Comparison of ENCODE assay signal across 3 cellular contexts in genomic region chr10:6751363-6751762, GRCh38.
A peak's percentile ranks its signal among the peaks of the same experiment; 100 is the strongest.
TF ChIP-seq lines count a peak whose summit lies in the region.

No MANE protein-coding gene starts in this region.

TF ChIP-seq in A549, 52 proteins besides CTCF, POLR2A, EP300 and RAD21:
- TF ChIP-seq GATA3 (IDR thresholded peaks at IDR 0.05; ENCODE audit: borderline replicate concordance) (peak; percentile 27; the same call in 1 of the 2 replicates), CEBPB (IDR thresholded peaks at IDR 0.05) (no peak), FOSL2 (IDR thresholded peaks at IDR 0.05) (no peak), FOSL2 (CRISPR knock-in tag; IDR thresholded peaks at IDR 0.05) (peak; percentile 65), SMC3 (IDR thresholded peaks at IDR 0.05) (no peak), CHD4 (IDR thresholded peaks at IDR 0.05; ENCODE audit: borderline replicate concordance) (no peak)

TF ChIP-seq in HCT116, 20 proteins besides CTCF, POLR2A, EP300 and RAD21:
- TF ChIP-seq CBX3 (IDR thresholded peaks at IDR 0.05; ENCODE audit: low read depth): no peak
- no peak for TF ChIP-seq REST (IDR thresholded peaks at IDR 0.05; ENCODE audit: low read depth)
- no peak for TF ChIP-seq ZBTB33 (IDR thresholded peaks at IDR 0.05; ENCODE audit: extremely low read depth, insufficient replicate concordance, low read length)
- TF ChIP-seq SRF (IDR thresholded peaks at IDR 0.05; ENCODE audit: low read depth): no peak
- TF ChIP-seq JUND (IDR thresholded peaks at IDR 0.05): no peak
- TF ChIP-seq SIN3A (IDR thresholded peaks at IDR 0.05; ENCODE audit: low read depth): no peak
- no peak for TF ChIP-seq EGR1 (IDR thresholded peaks at IDR 0.05; ENCODE audit: low read depth)
- TF ChIP-seq CEBPB (IDR thresholded peaks at IDR 0.05; ENCODE audit: low read depth): no peak
- TF ChIP-seq, protein P1, sequence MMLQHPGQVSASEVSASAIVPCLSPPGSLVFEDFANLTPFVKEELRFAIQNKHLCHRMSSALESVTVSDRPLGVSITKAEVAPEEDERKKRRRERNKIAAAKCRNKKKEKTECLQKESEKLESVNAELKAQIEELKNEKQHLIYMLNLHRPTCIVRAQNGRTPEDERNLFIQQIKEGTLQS (IDR thresholded peaks at IDR 0.05): no peak
- no peak for TF ChIP-seq YY1 (IDR thresholded peaks at IDR 0.05; ENCODE audit: extremely low read depth, insufficient replicate concordance, low read depth, low read length)
- no peak for TF ChIP-seq ELF1 (IDR thresholded peaks at IDR 0.05; ENCODE audit: borderline replicate concordance, low read depth)
- no peak for TF ChIP-seq EZH2phosphoT487 (IDR thresholded peaks at IDR 0.05; ENCODE audit: borderline replicate concordance)
- no peak for TF ChIP-seq POLR2AphosphoS5 (IDR thresholded peaks at IDR 0.05; ENCODE audit: low read depth, low read length)
- TF ChIP-seq SP1 (IDR thresholded peaks at IDR 0.05; ENCODE audit: low read depth): no peak
- TF ChIP-seq TCF7L2 (IDR thresholded peaks at IDR 0.05; ENCODE audit: borderline replicate concordance, extremely low read depth, insufficient read depth, insufficient read length): no peak

TF ChIP-seq in GM23338, 12 proteins besides CTCF, POLR2A, EP300 and RAD21:
- TF ChIP-seq ZNF331 (CRISPR knock-in tag; IDR thresholded peaks at IDR 0.05; ENCODE audit: low read depth) (no peak), ZNF114 (CRISPR knock-in tag; IDR thresholded peaks at IDR 0.05) (no peak), ETS1 (IDR thresholded peaks at IDR 0.05) (no peak), REST (IDR thresholded peaks at IDR 0.05; ENCODE audit: unreplicated experiment) (no peak), POLR2AphosphoS5 (IDR thresholded peaks at IDR 0.05; ENCODE audit: low read depth) (no peak), STAT1 (IDR thresholded peaks at IDR 0.05; ENCODE audit: unreplicated experiment) (no peak), CREB1 (CRISPR knock-in tag; IDR thresholded peaks at IDR 0.05; ENCODE audit: low read depth) (no peak), NANOG (IDR thresholded peaks at IDR 0.05; ENCODE audit: borderline replicate concordance) (no peak), JUNB (IDR thresholded peaks at IDR 0.05; ENCODE audit: unreplicated experiment) (no peak), EZH2 (IDR thresholded peaks at IDR 0.05; ENCODE audit: low read depth, unreplicated experiment) (no peak), EZH2phosphoT487 (IDR thresholded peaks at IDR 0.05; ENCODE audit: unreplicated experiment) (no peak)
